In the genomic region with DNA sequence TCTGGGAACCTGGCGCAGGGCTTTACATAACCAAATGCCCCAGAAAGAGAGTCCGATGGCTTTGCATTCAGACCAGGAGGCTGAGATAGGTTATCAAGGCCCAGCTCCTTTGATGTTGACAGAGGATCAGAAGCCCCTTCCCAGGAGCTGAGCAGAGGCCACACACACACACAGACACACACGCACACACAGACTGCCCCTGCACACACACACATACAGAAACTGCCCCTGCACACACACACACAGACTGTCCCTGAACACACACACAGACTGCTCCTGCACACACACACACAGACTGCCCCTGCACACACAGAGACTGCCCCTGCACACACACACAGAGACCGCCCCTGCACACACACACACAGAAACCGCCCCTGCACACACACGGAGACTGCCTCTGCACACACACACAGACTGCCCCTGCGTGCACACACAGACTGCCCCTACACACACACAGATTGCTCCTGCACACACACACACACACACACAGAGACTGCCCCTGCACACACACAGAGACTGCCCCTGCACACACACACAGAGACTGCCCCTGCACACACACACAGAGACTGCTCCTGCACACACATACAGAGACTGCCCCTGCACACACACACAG, we compare ENCODE assay signal across 8 cellular contexts. TPM values are rescaled to one million over a fixed set of nuclear protein-coding genes. Genes with fewer than 3 reads are reported as not detected.
"Had no signal": no experiment of that assay in that cellular context is flagged by ENCODE, and none has a peak within 500 bp of the region (broad histone marks: within the 10 kb centered on the region; RNA-seq: fewer than 3 reads in every experiment).

No MANE protein-coding gene starts in this region.

RNA-seq across cellular contexts. Expression of a gene that starts 12.5 kb away (rescaled TPM):
- total RNA-seq: HT-29, IMR-90, NCI-H460, PC-9, Peyer's patch, Right ventricle myocardium inferior, RPMI7951, SJCRH30 had no signal
- polyA plus RNA-seq: IMR-90 had no signal

RNA-seq across cellular contexts. Expression of a gene that starts 27.0 kb away (rescaled TPM):
- total RNA-seq: HT-29, IMR-90, NCI-H460, PC-9, Peyer's patch, Right ventricle myocardium inferior, RPMI7951, SJCRH30 had no signal
- polyA plus RNA-seq: IMR-90 had no signal
